8 cellular contexts compared by ENCODE assay signal in genomic region chr17:4968916-4969550, GRCh38. TPM values are rescaled to one million over a fixed set of nuclear protein-coding genes. Genes with fewer than 3 reads are reported as not detected.
A peak's percentile ranks its signal among the peaks of the same experiment; 100 is the strongest.
DNase-seq lines count a peak whose midpoint lies in the region; ATAC-seq and TF ChIP-seq lines count a peak whose summit lies in the region.

No MANE protein-coding gene starts in this region.

- DNase-seq in activated effector memory CD4-positive, alpha-beta T cell treated with anti-CD3 and anti-CD28 coated beads, Interleukin-2, amount 50 U/mL, for 16 hours = peak; percentile 75
- no peak for DNase-seq in activated effector memory CD4-positive, alpha-beta T cell treated with Interleukin-2 at 50 U/mL for 16 hours
- peak; percentile 72 for DNase-seq in T-helper 2 cell treated with Interferon-gamma antibody and Interleukin-4, amounts not matched to agents 5 μg/mL and 100 μg/mL, for 36 hours (ENCODE audit: low spot score)
- DNase-seq in esophagus squamous epithelium (lab: John Stamatoyannopoulos, UW) (no peak), sigmoid colon (peak; percentile 74), HuH-7 (ENCODE audit: low spot score) (no peak)

- peak overlapping the region; percentile 37 to 84 (median 71) for H3K4me3 ChIP-seq in esophagus squamous epithelium
- peak overlapping the region; percentile 66 to 71 (median 69) for H3K4me3 ChIP-seq in sigmoid colon

- ATAC-seq in GM21447 (IDR thresholded peaks at IDR 0.05; ENCODE audit: unreplicated experiment) (no peak), GM21381 (IDR thresholded peaks at IDR 0.05; ENCODE audit: unreplicated experiment) (no peak)

- peak overlapping the region; percentile 83 to 99 (median 98) for H3K27ac ChIP-seq in esophagus squamous epithelium
- H3K27ac ChIP-seq in sigmoid colon = peak overlapping the region; percentile 91 to 97 (median 95)

- H3K27ac Mint-ChIP-seq in T-helper 2 cell treated with Interferon-gamma antibody and Interleukin-4, amounts not matched to agents 5 μg/mL and 100 μg/mL, for 36 hours = no peak overlapping the region

- H3K4me3 Mint-ChIP-seq in T-helper 2 cell treated with Interferon-gamma antibody and Interleukin-4, amounts not matched to agents 5 μg/mL and 100 μg/mL, for 36 hours = no peak overlapping the region

- H3K4me1 Mint-ChIP-seq in T-helper 2 cell treated with Interferon-gamma antibody and Interleukin-4, amounts not matched to agents 5 μg/mL and 100 μg/mL, for 36 hours (ENCODE audit: low read depth) = peaks cover 6% of the 10 kb centered on the region

- H3K9me3 ChIP-seq in esophagus squamous epithelium = no peaks in the 10 kb centered on the region
- H3K9me3 ChIP-seq in sigmoid colon = no peaks in the 10 kb centered on the region

- TF ChIP-seq POLR2A in esophagus squamous epithelium (IDR thresholded peaks at IDR 0.05) = no peak
- no peak for TF ChIP-seq POLR2A in sigmoid colon (IDR thresholded peaks at IDR 0.05)

- intact Hi-C loops in esophagus squamous epithelium (cut with DNase I) (no loop called here), sigmoid colon (cut with DNase I) (loop anchor here (2.0 kb wide), 1 partner anchor 18 kb away; the partner anchor contains the start of gene CAMTA2)

- whole genome bisulfite sequencing in esophagus squamous epithelium, 2 donors = 67 to 71% methylated on average over 8 to 17 of the region's 20 CpGs
- 78 to 86% methylated on average over 20 of the region's 20 CpGs for WGBS in sigmoid colon, 2 donors

- TF ChIP-seq CTCF in esophagus squamous epithelium (IDR thresholded peaks at IDR 0.05) = no peak
- no peak for TF ChIP-seq CTCF in sigmoid colon (IDR thresholded peaks at IDR 0.05)

- H3K4me1 ChIP-seq in esophagus squamous epithelium (peaks cover 21 to 41% (median 25%) of the 10 kb centered on the region in 3 donors), sigmoid colon (peaks cover 0 to 55% (median 42%) of the 10 kb centered on the region in 4 donors)

- H3K36me3 ChIP-seq in esophagus squamous epithelium = peaks cover 7 to 46% (median 22%) of the 10 kb centered on the region in 3 donors
- H3K36me3 ChIP-seq in sigmoid colon = peaks cover 14 to 34% (median 25%) of the 10 kb centered on the region in 4 donors

- peaks cover 38% of the 10 kb centered on the region for H3K36me3 Mint-ChIP-seq in T-helper 2 cell treated with Interferon-gamma antibody and Interleukin-4, amounts not matched to agents 5 μg/mL and 100 μg/mL, for 36 hours (ENCODE audit: low read depth)

- no peaks in the 10 kb centered on the region for H3K27me3 Mint-ChIP-seq in T-helper 2 cell treated with Interferon-gamma antibody and Interleukin-4, amounts not matched to agents 5 μg/mL and 100 μg/mL, for 36 hours (ENCODE audit: low read depth)

- no peaks in the 10 kb centered on the region for H3K9me3 Mint-ChIP-seq in T-helper 2 cell treated with Interferon-gamma antibody and Interleukin-4, amounts not matched to agents 5 μg/mL and 100 μg/mL, for 36 hours

- H3K27me3 ChIP-seq in esophagus squamous epithelium = no peaks in the 10 kb centered on the region
- no peaks in the 10 kb centered on the region for H3K27me3 ChIP-seq in sigmoid colon

- no peak for TF ChIP-seq EP300 in sigmoid colon (IDR thresholded peaks at IDR 0.05)

RNA-seq across cellular contexts. Expression of gene SPAG7, which starts 1.4 kb away (rescaled TPM):
- 10 to 100 TPM; 34.5 to 48.8 (median 39.5) TPM for total RNA-seq in esophagus squamous epithelium
- 10 to 100 TPM; 42.6 to 84.5 (median 72.3) TPM for total RNA-seq in sigmoid colon
- 10 to 100 TPM; 67.8 to 79.3 (median 73.9) TPM for polyA plus RNA-seq in sigmoid colon

RNA-seq across cellular contexts. Expression of gene ENO3, which starts 18.1 kb away (rescaled TPM):
- total RNA-seq in esophagus squamous epithelium = 1 to 10 TPM in 2 of 4 donors, under 1 TPM in 1, not detected in 1; 0.31 to 3.6 (median 1.5) TPM
- total RNA-seq in sigmoid colon = 1 to 10 TPM; 2.5 to 9.1 (median 5.1) TPM
- polyA plus RNA-seq in sigmoid colon = 10 to 100 TPM in 1 of 3 donors, 1 to 10 TPM in 1, under 1 TPM in 1; 0.69 to 10.3 (median 5.4) TPM

RNA-seq across cellular contexts. Expression of gene CAMTA2, which starts 18.4 kb away (rescaled TPM):
- total RNA-seq in esophagus squamous epithelium (10 to 100 TPM in 3 of 4 donors, 1 to 10 TPM in 1; 6.9 to 19.6 (median 13.4) TPM), sigmoid colon (10 to 100 TPM in 3 of 4 donors, 1 to 10 TPM in 1; 9.9 to 24.6 (median 21.7) TPM)
- polyA plus RNA-seq in sigmoid colon = 10 to 100 TPM; 35.1 to 64.5 (median 42.0) TPM

RNA-seq across cellular contexts. Expression of gene PFN1, which starts 20.7 kb away (rescaled TPM):
- total RNA-seq in esophagus squamous epithelium (100 to 1,000 TPM; 520 to 970 (median 715) TPM), sigmoid colon (1,000 to 10,000 TPM in 1 of 4 donors, 100 to 1,000 TPM in 3; 690 to 1,141 (median 828) TPM)
- polyA plus RNA-seq in sigmoid colon = 1,000 to 10,000 TPM in 1 of 3 donors, 100 to 1,000 TPM in 2; 853 to 1,404 (median 948) TPM

RNA-seq across cellular contexts. Expression of gene INCA1, which starts 28.3 kb away (rescaled TPM):
- 1 to 10 TPM in 1 of 4 donors, under 1 TPM in 1, not detected in 2; 0.31 to 1.1 TPM for total RNA-seq in esophagus squamous epithelium
- 1 to 10 TPM in 2 of 4 donors, under 1 TPM in 2; 0.36 to 3.0 (median 1.5) TPM for total RNA-seq in sigmoid colon
- 1 to 10 TPM; 2.2 to 3.6 (median 2.3) TPM for polyA plus RNA-seq in sigmoid colon

Comparison
In these comparisons a context has a peak if more than half of its experiments do, and no peak if none do; other contexts are left out.
1. DNase-seq: peak in activated effector memory CD4-positive, alpha-beta T cell treated with anti-CD3 and anti-CD28 coated beads, Interleukin-2, amount 50 U/mL, for 16 hours (single experiment), T-helper 2 cell treated with Interferon-gamma antibody and Interleukin-4, amounts not matched to agents 5 μg/mL and 100 μg/mL, for 36 hours (single experiment) and sigmoid colon (single experiment); none in activated effector memory CD4-positive, alpha-beta T cell treated with Interleukin-2 at 50 U/mL for 16 hours (single experiment), esophagus squamous epithelium (single experiment) and HuH-7 (single experiment).